1 cellular context compared by ENCODE assay signal in genomic region chr17:74770498-74771318, GRCh38.
A peak's percentile ranks its signal among the peaks of the same experiment; 100 is the strongest.
TF ChIP-seq lines count a peak whose summit lies in the region.

No MANE protein-coding gene starts in this region.

TF ChIP-seq in HepG2, 621 proteins besides CTCF, POLR2A, EP300 and RAD21 (continues in another document):
- TF ChIP-seq SP5 (CRISPR knock-in tag; IDR thresholded peaks at IDR 0.05; ENCODE audit: borderline replicate concordance, low read depth) (no peak; the same call in 1 of the 2 replicates), ZBTB25 (CRISPR knock-in tag; IDR thresholded peaks at IDR 0.05) (peak; percentile 80; the same call in 1 of the 2 replicates), KLF15 (CRISPR knock-in tag; IDR thresholded peaks at IDR 0.05; ENCODE audit: borderline replicate concordance) (no peak), ZHX1 (CRISPR knock-in tag; IDR thresholded peaks at IDR 0.05; ENCODE audit: low read depth) (peak; percentile 52; the same call in 1 of the 2 replicates), ZNF543 (CRISPR knock-in tag; IDR thresholded peaks at IDR 0.05) (no peak), NFRKB (IDR thresholded peaks at IDR 0.05) (no peak), ZNF34 (CRISPR knock-in tag; IDR thresholded peaks at IDR 0.05; ENCODE audit: borderline replicate concordance) (no peak), TBL1XR1 (IDR thresholded peaks at IDR 0.05; ENCODE audit: borderline replicate concordance, low read length, partially characterized antibody) (no peak), RBAK (CRISPR knock-in tag; IDR thresholded peaks at IDR 0.05) (no peak), NRL (CRISPR knock-in tag; IDR thresholded peaks at IDR 0.05; ENCODE audit: borderline replicate concordance) (peak; percentile 71; the same call in 1 of the 2 replicates), ZNF160 (CRISPR knock-in tag; IDR thresholded peaks at IDR 0.05) (no peak), ZNF138 (CRISPR knock-in tag; IDR thresholded peaks at IDR 0.05; ENCODE audit: low read depth) (0 out of 2 replicates have a peak, but pooled peaks have one; percentile 40), HNRNPLL (IDR thresholded peaks at IDR 0.05; ENCODE audit: low read depth, low read length, poor library complexity, severe bottlenecking) (no peak), ZNF501 (CRISPR knock-in tag; IDR thresholded peaks at IDR 0.05) (0 out of 2 replicates have a peak, but pooled peaks have one; percentile 21), PBX3 (CRISPR knock-in tag; IDR thresholded peaks at IDR 0.05; ENCODE audit: borderline replicate concordance) (no peak), ZFP82 (CRISPR knock-in tag; IDR thresholded peaks at IDR 0.05; ENCODE audit: borderline replicate concordance) (no peak), NR0B2 (CRISPR knock-in tag; IDR thresholded peaks at IDR 0.05) (no peak), ZNF614 (CRISPR knock-in tag; IDR thresholded peaks at IDR 0.05; ENCODE audit: borderline replicate concordance) (peak; percentile 55; the same call in 1 of the 2 replicates), ZSCAN12 (CRISPR knock-in tag; IDR thresholded peaks at IDR 0.05) (no peak), FOXK2 (IDR thresholded peaks at IDR 0.05) (no peak), MZF1 (CRISPR knock-in tag; IDR thresholded peaks at IDR 0.05; ENCODE audit: borderline replicate concordance) (0 out of 2 replicates have a peak, but pooled peaks have one; percentile 20), SP2 (CRISPR knock-in tag; IDR thresholded peaks at IDR 0.05) (no peak), NR2F1 (CRISPR knock-in tag; IDR thresholded peaks at IDR 0.05) (no peak), GMEB2 (CRISPR knock-in tag; IDR thresholded peaks at IDR 0.05; ENCODE audit: low read depth) (no peak; the same call in 1 of the 2 replicates), POGK (CRISPR knock-in tag; conservative IDR thresholded peaks at IDR 0.05) (0 out of 2 replicates have a peak, but pooled peaks have one; percentile 66), SKI (IDR thresholded peaks at IDR 0.05; ENCODE audit: partially characterized antibody) (peak; percentile 30), NFKB2 (CRISPR knock-in tag; IDR thresholded peaks at IDR 0.05; ENCODE audit: borderline replicate concordance) (peak; percentile 21; the same call in 1 of the 2 replicates), ZNF776 (CRISPR knock-in tag; IDR thresholded peaks at IDR 0.05) (no peak), SNAPC2 (CRISPR knock-in tag; IDR thresholded peaks at IDR 0.05) (no peak), KLF12 (CRISPR knock-in tag; IDR thresholded peaks at IDR 0.05; ENCODE audit: borderline replicate concordance) (no peak), CBX2 (IDR thresholded peaks at IDR 0.05; ENCODE audit: low read depth, low read length) (no peak), CBX2 (CRISPR knock-in tag; IDR thresholded peaks at IDR 0.05; ENCODE audit: low read depth) (no peak), ZNF7 (CRISPR knock-in tag; IDR thresholded peaks at IDR 0.05) (no peak), ZHX2 (IDR thresholded peaks at IDR 0.05; ENCODE audit: low read depth) (no peak), ZHX2 (CRISPR knock-in tag; IDR thresholded peaks at IDR 0.05; ENCODE audit: borderline replicate concordance) (no peak), TFDP1 (CRISPR knock-in tag; IDR thresholded peaks at IDR 0.05; ENCODE audit: borderline replicate concordance) (peak; percentile 35), HINFP (CRISPR knock-in tag; IDR thresholded peaks at IDR 0.05; ENCODE audit: low read depth) (no peak), CREB1 (IDR thresholded peaks at IDR 0.05) (no peak), CREB1 (CRISPR knock-in tag; IDR thresholded peaks at IDR 0.05) (no peak), MIXL1 (CRISPR knock-in tag; IDR thresholded peaks at IDR 0.05) (peak; percentile 74; the same call in 1 of the 2 replicates), THAP8 (CRISPR knock-in tag; IDR thresholded peaks at IDR 0.05; ENCODE audit: borderline replicate concordance) (no peak), HNF4G (IDR thresholded peaks at IDR 0.05; ENCODE audit: borderline replicate concordance, low read depth, low read length) (no peak), HNF4G (CRISPR knock-in tag; IDR thresholded peaks at IDR 0.05; ENCODE audit: borderline replicate concordance, low read depth) (no peak), ZNF674 (CRISPR knock-in tag; IDR thresholded peaks at IDR 0.05; ENCODE audit: low read depth) (0 out of 2 replicates have a peak, but pooled peaks have one; percentile 47)
